ENCODE assay signal across 22 cellular contexts in genomic region chr4:7686166-7686870, GRCh38.
DNase-seq lines count a peak whose midpoint lies in the region; ATAC-seq and TF ChIP-seq lines count a peak whose summit lies in the region.
"Had no signal": no experiment of that assay in that cellular context is flagged by ENCODE, and none has a peak within 500 bp of the region (broad histone marks: within the 10 kb centered on the region; RNA-seq: fewer than 3 reads in every experiment).

No MANE protein-coding gene starts in this region.

- H3K9me3 Mint-ChIP-seq in Calu3 (ENCODE audit: low read depth, unreplicated experiment), result no peaks in the 10 kb centered on the region
- H3K9me3 Mint-ChIP-seq in progenitor cell of endocrine pancreas (ENCODE audit: low read depth), result peaks cover 8% of the 10 kb centered on the region

- H3K4me1 ChIP-seq in lower lobe of right lung, result no peaks in the 10 kb centered on the region
- H3K4me1 ChIP-seq: A549, BE2C had no signal

- no peak overlapping the region for H3K27ac Mint-ChIP-seq in Calu3 (ENCODE audit: unreplicated experiment)
- H3K27ac Mint-ChIP-seq in progenitor cell of endocrine pancreas, result no peak overlapping the region
- H3K27ac Mint-ChIP-seq: CD14-positive monocyte; CD4-positive, alpha-beta memory T cell had no signal

- H3K4me1 Mint-ChIP-seq in Calu3 (ENCODE audit: low read depth, unreplicated experiment), result no peaks in the 10 kb centered on the region
- H3K4me1 Mint-ChIP-seq in progenitor cell of endocrine pancreas (ENCODE audit: low read depth), result peaks cover 14% of the 10 kb centered on the region
- H3K4me1 Mint-ChIP-seq: CD14-positive monocyte; CD4-positive, alpha-beta memory T cell had no signal

- no peak overlapping the region for H3K27ac ChIP-seq in lower lobe of right lung
- H3K27ac ChIP-seq: A549; BLaER1 treated with 17β-estradiol and CSF1 and Interleukin-3, amounts not matched to agents 10 nM and 100 nM; GM23248 had no signal

- H3K4me3 ChIP-seq in lower lobe of right lung, result no peak overlapping the region
- H3K4me3 ChIP-seq: A549; BLaER1 treated with 17β-estradiol and CSF1 and Interleukin-3, amounts not matched to agents 10 nM and 100 nM; GM23248 had no signal

- H3K4me3 Mint-ChIP-seq in Calu3 (ENCODE audit: low read depth, unreplicated experiment), result no peak overlapping the region
- H3K4me3 Mint-ChIP-seq in progenitor cell of endocrine pancreas (ENCODE audit: low read depth), result no peak overlapping the region
- H3K4me3 Mint-ChIP-seq: CD14-positive monocyte; CD4-positive, alpha-beta memory T cell had no signal

- ATAC-seq in left ventricle myocardium superior (no peak), lower lobe of right lung (no peak), GM18520 (IDR thresholded peaks at IDR 0.05; ENCODE audit: unreplicated experiment) (no peak)
- ATAC-seq: A549 had no signal

- TF ChIP-seq CTCF in lower lobe of right lung (IDR thresholded peaks at IDR 0.05) (no peak), Calu3 (IDR thresholded peaks at IDR 0.05; ENCODE audit: unreplicated experiment) (no peak), progenitor cell of endocrine pancreas (IDR thresholded peaks at IDR 0.05; ENCODE audit: unreplicated experiment) (no peak)

- no peaks in the 10 kb centered on the region for H3K36me3 Mint-ChIP-seq in Calu3 (ENCODE audit: insufficient read depth, unreplicated experiment)
- peaks cover 2% of the 10 kb centered on the region for H3K36me3 Mint-ChIP-seq in progenitor cell of endocrine pancreas (ENCODE audit: insufficient read depth)
- H3K36me3 Mint-ChIP-seq: CD14-positive monocyte; CD4-positive, alpha-beta memory T cell had no signal

- CTCF ChIA-PET in Calu3 (lab: Charles Lee), result no interaction called here

- H3K36me3 ChIP-seq in lower lobe of right lung, result no peaks in the 10 kb centered on the region
- H3K36me3 ChIP-seq: BE2C had no signal

- H3K27me3 ChIP-seq in lower lobe of right lung (ENCODE audit: low read depth), result no peaks in the 10 kb centered on the region
- H3K27me3 ChIP-seq: BE2C; BLaER1 treated with 17β-estradiol and CSF1 and Interleukin-3, amounts not matched to agents 10 nM and 100 nM had no signal

- DNase-seq in left ventricle myocardium superior (peak; percentile 11), cardiac septum (ENCODE audit: low spot score) (no peak), cerebellum (ENCODE audit: low spot score) (peak; percentile 65), lower lobe of right lung (peak; percentile 38), Calu3 (no peak), progenitor cell of endocrine pancreas (ENCODE audit: low spot score, unreplicated experiment) (no peak)
- DNase-seq: 8988T; ACHN; AML-193; BE2C; CD4-positive, alpha-beta memory T cell; COR-L47; DMS153; EL; GF-D8; GM23248; H7; HCEC 1CT had no signal

- H3K9me3 ChIP-seq in lower lobe of right lung, result peaks cover 12% of the 10 kb centered on the region
- H3K9me3 ChIP-seq: A549, BE2C had no signal

- H3K27me3 Mint-ChIP-seq in Calu3 (ENCODE audit: unreplicated experiment), result peaks cover 40% of the 10 kb centered on the region
- peaks cover 3% of the 10 kb centered on the region for H3K27me3 Mint-ChIP-seq in progenitor cell of endocrine pancreas

- intact Hi-C loops in left ventricle myocardium superior (cut with micrococcal nuclease) (no loop called here), cardiac septum (cut with DNase I) (no loop called here), lower lobe of right lung (cut with DNase I) (no loop called here), Calu3 (cut with micrococcal nuclease; ENCODE audit: unreplicated experiment) (no loop called here)

- BruUV-seq in Calu3 (replicated peaks; lab: Mats Ljungman, UMichigan), result no TSS peak

Comparison
In these comparisons a context has a peak if more than half of its experiments do, and no peak if none do; other contexts are left out.
1. DNase-seq: peak in left ventricle myocardium superior (single experiment), cerebellum (single experiment) and lower lobe of right lung (single experiment); none in cardiac septum (single experiment), Calu3 (single experiment) and progenitor cell of endocrine pancreas (single experiment).